Comparison of ENCODE assay signal across 1 cellular context in the genomic region with DNA sequence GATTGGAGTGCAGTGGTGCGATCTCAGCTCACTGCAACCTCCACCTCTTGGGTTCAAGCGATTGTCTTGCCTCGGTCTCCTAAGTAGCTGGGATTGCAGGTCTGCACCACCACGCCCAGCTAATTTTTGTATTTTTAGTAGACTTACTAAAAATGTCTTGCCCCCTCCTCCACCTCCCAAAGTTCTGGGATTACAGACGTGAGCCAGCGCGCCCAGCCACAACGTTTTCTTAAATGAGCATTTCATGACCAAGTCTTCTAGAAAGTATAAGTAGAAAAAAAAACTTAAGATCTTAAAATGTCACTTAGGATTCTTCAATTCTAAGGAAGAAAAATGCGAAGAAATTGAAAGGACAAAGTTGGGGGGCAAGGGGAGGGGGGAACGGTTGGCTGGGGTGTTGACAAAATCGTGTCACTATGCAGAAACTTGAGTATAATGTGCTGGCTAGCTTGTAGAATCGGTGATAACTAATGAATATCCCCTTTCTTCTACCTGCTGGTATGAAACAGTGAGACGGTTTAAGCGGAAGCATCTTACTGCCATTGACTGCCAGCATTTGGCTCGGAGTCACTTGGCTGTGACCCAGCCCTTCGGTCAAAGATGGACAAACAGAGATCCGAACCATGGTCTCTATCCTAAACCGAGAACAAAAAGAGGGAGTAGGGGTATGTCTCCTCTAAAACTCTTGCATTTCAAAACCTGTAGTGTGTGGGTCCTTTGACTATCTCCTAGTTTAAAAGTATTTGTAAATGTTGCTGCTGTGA.
TF ChIP-seq lines count a peak whose summit lies in the region.

No MANE protein-coding gene starts in this region.

TF ChIP-seq in GM23338, 12 proteins besides CTCF, POLR2A, EP300 and RAD21 (continued from another document):
- TF ChIP-seq, protein P1, sequence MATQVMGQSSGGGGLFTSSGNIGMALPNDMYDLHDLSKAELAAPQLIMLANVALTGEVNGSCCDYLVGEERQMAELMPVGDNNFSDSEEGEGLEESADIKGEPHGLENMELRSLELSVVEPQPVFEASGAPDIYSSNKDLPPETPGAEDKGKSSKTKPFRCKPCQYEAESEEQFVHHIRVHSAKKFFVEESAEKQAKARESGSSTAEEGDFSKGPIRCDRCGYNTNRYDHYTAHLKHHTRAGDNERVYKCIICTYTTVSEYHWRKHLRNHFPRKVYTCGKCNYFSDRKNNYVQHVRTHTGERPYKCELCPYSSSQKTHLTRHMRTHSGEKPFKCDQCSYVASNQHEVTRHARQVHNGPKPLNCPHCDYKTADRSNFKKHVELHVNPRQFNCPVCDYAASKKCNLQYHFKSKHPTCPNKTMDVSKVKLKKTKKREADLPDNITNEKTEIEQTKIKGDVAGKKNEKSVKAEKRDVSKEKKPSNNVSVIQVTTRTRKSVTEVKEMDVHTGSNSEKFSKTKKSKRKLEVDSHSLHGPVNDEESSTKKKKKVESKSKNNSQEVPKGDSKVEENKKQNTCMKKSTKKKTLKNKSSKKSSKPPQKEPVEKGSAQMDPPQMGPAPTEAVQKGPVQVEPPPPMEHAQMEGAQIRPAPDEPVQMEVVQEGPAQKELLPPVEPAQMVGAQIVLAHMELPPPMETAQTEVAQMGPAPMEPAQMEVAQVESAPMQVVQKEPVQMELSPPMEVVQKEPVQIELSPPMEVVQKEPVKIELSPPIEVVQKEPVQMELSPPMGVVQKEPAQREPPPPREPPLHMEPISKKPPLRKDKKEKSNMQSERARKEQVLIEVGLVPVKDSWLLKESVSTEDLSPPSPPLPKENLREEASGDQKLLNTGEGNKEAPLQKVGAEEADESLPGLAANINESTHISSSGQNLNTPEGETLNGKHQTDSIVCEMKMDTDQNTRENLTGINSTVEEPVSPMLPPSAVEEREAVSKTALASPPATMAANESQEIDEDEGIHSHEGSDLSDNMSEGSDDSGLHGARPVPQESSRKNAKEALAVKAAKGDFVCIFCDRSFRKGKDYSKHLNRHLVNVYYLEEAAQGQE (IDR thresholded peaks at IDR 0.05; ENCODE audit: unreplicated experiment): no peak
- TF ChIP-seq ZNF114 (CRISPR knock-in tag; IDR thresholded peaks at IDR 0.05) (no peak), STAT1 (IDR thresholded peaks at IDR 0.05; ENCODE audit: unreplicated experiment) (no peak), ZNF331 (CRISPR knock-in tag; IDR thresholded peaks at IDR 0.05; ENCODE audit: low read depth) (no peak), JUNB (IDR thresholded peaks at IDR 0.05; ENCODE audit: unreplicated experiment) (no peak)
- TF ChIP-seq, protein P2, sequence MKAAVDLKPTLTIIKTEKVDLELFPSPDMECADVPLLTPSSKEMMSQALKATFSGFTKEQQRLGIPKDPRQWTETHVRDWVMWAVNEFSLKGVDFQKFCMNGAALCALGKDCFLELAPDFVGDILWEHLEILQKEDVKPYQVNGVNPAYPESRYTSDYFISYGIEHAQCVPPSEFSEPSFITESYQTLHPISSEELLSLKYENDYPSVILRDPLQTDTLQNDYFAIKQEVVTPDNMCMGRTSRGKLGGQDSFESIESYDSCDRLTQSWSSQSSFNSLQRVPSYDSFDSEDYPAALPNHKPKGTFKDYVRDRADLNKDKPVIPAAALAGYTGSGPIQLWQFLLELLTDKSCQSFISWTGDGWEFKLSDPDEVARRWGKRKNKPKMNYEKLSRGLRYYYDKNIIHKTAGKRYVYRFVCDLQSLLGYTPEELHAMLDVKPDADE (IDR thresholded peaks at IDR 0.05): no peak
- TF ChIP-seq, protein P3, sequence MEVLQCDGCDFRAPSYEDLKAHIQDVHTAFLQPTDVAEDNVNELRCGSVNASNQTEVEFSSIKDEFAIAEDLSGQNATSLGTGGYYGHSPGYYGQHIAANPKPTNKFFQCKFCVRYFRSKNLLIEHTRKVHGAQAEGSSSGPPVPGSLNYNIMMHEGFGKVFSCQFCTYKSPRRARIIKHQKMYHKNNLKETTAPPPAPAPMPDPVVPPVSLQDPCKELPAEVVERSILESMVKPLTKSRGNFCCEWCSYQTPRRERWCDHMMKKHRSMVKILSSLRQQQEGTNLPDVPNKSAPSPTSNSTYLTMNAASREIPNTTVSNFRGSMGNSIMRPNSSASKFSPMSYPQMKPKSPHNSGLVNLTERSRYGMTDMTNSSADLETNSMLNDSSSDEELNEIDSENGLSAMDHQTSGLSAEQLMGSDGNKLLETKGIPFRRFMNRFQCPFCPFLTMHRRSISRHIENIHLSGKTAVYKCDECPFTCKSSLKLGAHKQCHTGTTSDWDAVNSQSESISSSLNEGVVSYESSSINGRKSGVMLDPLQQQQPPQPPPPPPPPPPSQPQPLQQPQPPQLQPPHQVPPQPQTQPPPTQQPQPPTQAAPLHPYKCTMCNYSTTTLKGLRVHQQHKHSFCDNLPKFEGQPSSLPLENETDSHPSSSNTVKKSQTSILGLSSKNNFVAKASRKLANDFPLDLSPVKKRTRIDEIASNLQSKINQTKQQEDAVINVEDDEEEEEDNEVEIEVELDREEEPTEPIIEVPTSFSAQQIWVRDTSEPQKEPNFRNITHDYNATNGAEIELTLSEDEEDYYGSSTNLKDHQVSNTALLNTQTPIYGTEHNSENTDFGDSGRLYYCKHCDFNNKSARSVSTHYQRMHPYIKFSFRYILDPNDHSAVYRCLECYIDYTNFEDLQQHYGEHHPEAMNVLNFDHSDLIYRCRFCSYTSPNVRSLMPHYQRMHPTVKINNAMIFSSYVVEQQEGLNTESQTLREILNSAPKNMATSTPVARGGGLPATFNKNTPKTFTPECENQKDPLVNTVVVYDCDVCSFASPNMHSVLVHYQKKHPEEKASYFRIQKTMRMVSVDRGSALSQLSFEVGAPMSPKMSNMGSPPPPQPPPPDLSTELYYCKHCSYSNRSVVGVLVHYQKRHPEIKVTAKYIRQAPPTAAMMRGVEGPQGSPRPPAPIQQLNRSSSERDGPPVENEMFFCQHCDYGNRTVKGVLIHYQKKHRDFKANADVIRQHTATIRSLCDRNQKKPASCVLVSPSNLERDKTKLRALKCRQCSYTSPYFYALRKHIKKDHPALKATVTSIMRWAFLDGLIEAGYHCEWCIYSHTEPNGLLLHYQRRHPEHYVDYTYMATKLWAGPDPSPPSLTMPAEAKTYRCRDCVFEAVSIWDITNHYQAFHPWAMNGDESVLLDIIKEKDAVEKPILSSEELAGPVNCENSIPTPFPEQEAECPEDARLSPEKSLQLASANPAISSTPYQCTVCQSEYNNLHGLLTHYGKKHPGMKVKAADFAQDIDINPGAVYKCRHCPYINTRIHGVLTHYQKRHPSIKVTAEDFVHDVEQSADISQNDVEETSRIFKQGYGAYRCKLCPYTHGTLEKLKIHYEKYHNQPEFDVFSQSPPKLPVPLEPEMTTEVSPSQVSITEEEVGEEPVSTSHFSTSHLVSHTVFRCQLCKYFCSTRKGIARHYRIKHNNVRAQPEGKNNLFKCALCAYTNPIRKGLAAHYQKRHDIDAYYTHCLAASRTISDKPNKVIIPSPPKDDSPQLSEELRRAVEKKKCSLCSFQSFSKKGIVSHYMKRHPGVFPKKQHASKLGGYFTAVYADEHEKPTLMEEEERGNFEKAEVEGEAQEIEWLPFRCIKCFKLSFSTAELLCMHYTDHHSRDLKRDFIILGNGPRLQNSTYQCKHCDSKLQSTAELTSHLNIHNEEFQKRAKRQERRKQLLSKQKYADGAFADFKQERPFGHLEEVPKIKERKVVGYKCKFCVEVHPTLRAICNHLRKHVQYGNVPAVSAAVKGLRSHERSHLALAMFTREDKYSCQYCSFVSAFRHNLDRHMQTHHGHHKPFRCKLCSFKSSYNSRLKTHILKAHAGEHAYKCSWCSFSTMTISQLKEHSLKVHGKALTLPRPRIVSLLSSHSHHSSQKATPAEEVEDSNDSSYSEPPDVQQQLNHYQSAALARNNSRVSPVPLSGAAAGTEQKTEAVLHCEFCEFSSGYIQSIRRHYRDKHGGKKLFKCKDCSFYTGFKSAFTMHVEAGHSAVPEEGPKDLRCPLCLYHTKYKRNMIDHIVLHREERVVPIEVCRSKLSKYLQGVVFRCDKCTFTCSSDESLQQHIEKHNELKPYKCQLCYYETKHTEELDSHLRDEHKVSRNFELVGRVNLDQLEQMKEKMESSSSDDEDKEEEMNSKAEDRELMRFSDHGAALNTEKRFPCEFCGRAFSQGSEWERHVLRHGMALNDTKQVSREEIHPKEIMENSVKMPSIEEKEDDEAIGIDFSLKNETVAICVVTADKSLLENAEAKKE (CRISPR knock-in tag; IDR thresholded peaks at IDR 0.05): no peak
TF ChIP-seq in GM23338: peak in this region for 0.
